Comparison of ENCODE assay signal across 32 cellular contexts in genomic region chr11:114276077-114276476, GRCh38. TPM values are rescaled to one million over a fixed set of nuclear protein-coding genes. Genes with fewer than 3 reads are reported as not detected.
"Had no signal": no experiment of that assay in that cellular context is flagged by ENCODE, and none has a peak within 500 bp of the region (broad histone marks: within the 10 kb centered on the region; RNA-seq: fewer than 3 reads in every experiment).

No MANE protein-coding gene starts in this region.

- H3K27ac ChIP-seq: cardiac muscle cell, RWPE1, WERI-Rb-1 had no signal

- H3K4me3 ChIP-seq: cardiac muscle cell, MG63 had no signal

- ATAC-seq: Panc1, SK-N-SH treated with all-trans-retinoic acid at 6 μM for 48 hours, T-cell, T-helper 17 cell had no signal

- H3K4me3 Mint-ChIP-seq: activated CD4-positive, alpha-beta memory T cell treated with anti-CD3 and anti-CD28 coated beads, Interleukin-2, amount 10 ng/mL, durations not matched to agents 7 days and 5 days; activated naive CD4-positive, alpha-beta T cell treated with anti-CD3 and anti-CD28 coated beads, Interleukin-2, amount 10 ng/mL, durations not matched to agents 7 days and 5 days; activated naive CD8-positive, alpha-beta T cell; T-cell; T-helper 17 cell had no signal

- H3K27ac Mint-ChIP-seq: activated CD4-positive, alpha-beta memory T cell treated with anti-CD3 and anti-CD28 coated beads, Interleukin-2, amount 10 ng/mL, durations not matched to agents 7 days and 5 days; activated naive CD4-positive, alpha-beta T cell treated with anti-CD3 and anti-CD28 coated beads, Interleukin-2, amount 10 ng/mL, durations not matched to agents 7 days and 5 days; activated naive CD8-positive, alpha-beta T cell; T-cell; T-helper 17 cell had no signal

- DNase-seq: activated CD4-positive, alpha-beta memory T cell treated with anti-CD3 and anti-CD28 coated beads, Interleukin-2, amount 10 ng/mL, durations not matched to agents 7 days and 5 days; activated CD4-positive, alpha-beta T cell treated with anti-CD3 and anti-CD28 coated beads for 1 hour; activated CD4-positive, alpha-beta T cell treated with anti-CD3 and anti-CD28 coated beads for 48 hours; activated CD4-positive, CD25-positive, alpha-beta regulatory T cell; activated effector memory CD4-positive, alpha-beta T cell treated with Interleukin-2 at 50 U/mL for 16 hours; activated naive CD4-positive, alpha-beta T cell treated with anti-CD3 and anti-CD28 coated beads, Interleukin-2, amount 10 ng/mL, durations not matched to agents 7 days and 5 days; activated T-cell treated with anti-CD3 and anti-CD28 coated beads, Interleukin-2, amount 50 U/mL, for 48 hours; amniotic stem cell; Kasumi-1; KG1; MG63; NCI-H1048; NCI-H1105 treated with DMSO at 0.1 percent for 48 hours; NCI-H1436; NCI-H1694; NCI-H1930; NCI-H2081 treated with DMSO at 0.1 percent for 48 hours; NCI-H226; NCI-H446 treated with DMSO at 0.1 percent for 48 hours; NCI-H524; NCI-H69; NCI-H82; SIG-M5; T-cell; T-helper 17 cell; WERI-Rb-1 had no signal

- H3K36me3 Mint-ChIP-seq: activated naive CD4-positive, alpha-beta T cell treated with anti-CD3 and anti-CD28 coated beads, Interleukin-2, amount 10 ng/mL, durations not matched to agents 7 days and 5 days; activated naive CD8-positive, alpha-beta T cell; T-cell had no signal

- H3K4me1 Mint-ChIP-seq: activated naive CD4-positive, alpha-beta T cell treated with anti-CD3 and anti-CD28 coated beads, Interleukin-2, amount 10 ng/mL, durations not matched to agents 7 days and 5 days; T-cell had no signal

- H3K9me3 Mint-ChIP-seq: activated CD4-positive, alpha-beta memory T cell treated with anti-CD3 and anti-CD28 coated beads, Interleukin-2, amount 10 ng/mL, durations not matched to agents 7 days and 5 days; activated naive CD4-positive, alpha-beta T cell treated with anti-CD3 and anti-CD28 coated beads, Interleukin-2, amount 10 ng/mL, durations not matched to agents 7 days and 5 days; T-cell had no signal

RNA-seq across cellular contexts. Expression of gene NNMT, which starts 20.1 kb away (rescaled TPM):
- total RNA-seq: activated CD4-positive, alpha-beta memory T cell treated with anti-CD3 and anti-CD28 coated beads, Interleukin-2, amount 10 ng/mL, durations not matched to agents 7 days and 5 days; activated CD8-positive, alpha-beta memory T cell treated with anti-CD3 and anti-CD28 coated beads for 36 hours; cardiac muscle cell; T-helper 17 cell had no signal
